1 cellular context compared by ENCODE assay signal in genomic region chr6:26000366-26000886, GRCh38.
TF ChIP-seq lines count a peak whose summit lies in the region.

No MANE protein-coding gene starts in this region.

TF ChIP-seq in H1, 55 proteins besides CTCF, POLR2A, EP300 and RAD21:
- TF ChIP-seq KDM5A (IDR thresholded peaks at IDR 0.05; ENCODE audit: low read length) (no peak), TEAD4 (IDR thresholded peaks at IDR 0.05; ENCODE audit: low read depth, low read length) (no peak), HDAC6 (IDR thresholded peaks at IDR 0.05; ENCODE audit: low read depth, low read length) (no peak), SP4 (IDR thresholded peaks at IDR 0.05; ENCODE audit: low read length) (no peak), CTBP2 (IDR thresholded peaks at IDR 0.05; ENCODE audit: borderline replicate concordance, insufficient read depth, insufficient read length, low read length) (no peak), CHD2 (IDR thresholded peaks at IDR 0.05; ENCODE audit: low read length) (no peak), JUND (IDR thresholded peaks at IDR 0.05; ENCODE audit: low read length) (no peak), CBX5 (IDR thresholded peaks at IDR 0.05; ENCODE audit: low read depth, low read length) (no peak), RXRA (IDR thresholded peaks at IDR 0.05; ENCODE audit: insufficient read depth, low read depth, low read length) (no peak), GTF2F1 (IDR thresholded peaks at IDR 0.05; ENCODE audit: borderline replicate concordance, low read depth, low read length) (no peak), BACH1 (IDR thresholded peaks at IDR 0.05; ENCODE audit: low read length) (no peak), FOSL1 (IDR thresholded peaks at IDR 0.05; ENCODE audit: insufficient read depth, low read depth, low read length) (no peak), CREB1 (IDR thresholded peaks at IDR 0.05) (no peak)
